In genomic region chr5:98705841-98706240, GRCh38 we compare ENCODE assay signal across 23 cellular contexts.
"Had no signal": no experiment of that assay in that cellular context is flagged by ENCODE, and none has a peak within 500 bp of the region (broad histone marks: within the 10 kb centered on the region; RNA-seq: fewer than 3 reads in every experiment).

No MANE protein-coding gene starts in this region.

- H3K4me1 ChIP-seq: gastroesophageal sphincter, prostate gland, tibial artery had no signal

- H3K4me3 ChIP-seq: cardiac muscle cell, gastroesophageal sphincter, prostate gland, tibial artery had no signal

- ATAC-seq: activated CD4-positive, alpha-beta T cell treated with anti-CD3 and anti-CD28 coated beads for 36 hours; activated T-cell treated with anti-CD3 and anti-CD28 coated beads, Interleukin-2, amount 50 U/mL, for 4 hours; gastroesophageal sphincter; left cardiac atrium; natural killer cell treated with Interleukin-12 subunit alpha and Interleukin-12 subunit beta and Interleukin-15 and Interleukin-18, amount 100 ng/mL, for 72 hours; stimulated activated naive CD8-positive, alpha-beta T cell treated with anti-CD3 and anti-CD28 coated beads, Interleukin-15, Interleukin-2, amounts not matched to agents 100 U/mL and 50 U/mL, for 24 hours; WTC11 had no signal

- H3K27me3 ChIP-seq: cardiac muscle cell, gastroesophageal sphincter, tibial artery had no signal

- H3K36me3 ChIP-seq: cardiac muscle cell, gastroesophageal sphincter, prostate gland, tibial artery had no signal

- H3K27ac ChIP-seq: cardiac muscle cell, gastroesophageal sphincter, prostate gland, tibial artery had no signal

- DNase-seq: activated CD4-positive, alpha-beta T cell treated with anti-CD3 and anti-CD28 coated beads for 36 hours; activated CD4-positive, alpha-beta T cell treated with anti-CD3 and anti-CD28 coated beads, Interleukin-2, amount 50 U/mL, for 4 hours; activated CD8-positive, alpha-beta memory T cell treated with anti-CD3 and anti-CD28 coated beads for 24 hours; activated CD8-positive, alpha-beta memory T cell treated with anti-CD3 and anti-CD28 coated beads, Interleukin-2, amount 50 U/mL, for 48 hours; activated naive CD4-positive, alpha-beta T cell; activated naive CD8-positive, alpha-beta T cell treated with anti-CD3 and anti-CD28 coated beads for 36 hours; activated T-cell treated with anti-CD3 and anti-CD28 coated beads, Interleukin-2, amount 50 U/mL, for 4 hours; head of caudate nucleus; hypothalamus; islet precursor cell; left cardiac atrium; midbrain; stimulated activated CD4-positive, alpha-beta T cell treated with anti-CD3 and anti-CD28 coated beads, Interleukin-12 subunit alpha, Interleukin-12 subunit beta, amount 100 ng/mL, for 4 hours; stimulated activated CD4-positive, alpha-beta T cell treated with anti-CD3 and anti-CD28 coated beads, Interleukin-4, amount 100 ng/mL, for 4 hours; stimulated activated naive CD8-positive, alpha-beta T cell treated with anti-CD3 and anti-CD28 coated beads, Interleukin-15, Interleukin-2, amounts not matched to agents 100 U/mL and 50 U/mL, for 24 hours; substantia nigra; T-helper 9 cell; tibial artery had no signal

- H3K9me3 ChIP-seq: prostate gland had no signal
